Comparison of ENCODE assay signal across 9 cellular contexts in the genomic region with DNA sequence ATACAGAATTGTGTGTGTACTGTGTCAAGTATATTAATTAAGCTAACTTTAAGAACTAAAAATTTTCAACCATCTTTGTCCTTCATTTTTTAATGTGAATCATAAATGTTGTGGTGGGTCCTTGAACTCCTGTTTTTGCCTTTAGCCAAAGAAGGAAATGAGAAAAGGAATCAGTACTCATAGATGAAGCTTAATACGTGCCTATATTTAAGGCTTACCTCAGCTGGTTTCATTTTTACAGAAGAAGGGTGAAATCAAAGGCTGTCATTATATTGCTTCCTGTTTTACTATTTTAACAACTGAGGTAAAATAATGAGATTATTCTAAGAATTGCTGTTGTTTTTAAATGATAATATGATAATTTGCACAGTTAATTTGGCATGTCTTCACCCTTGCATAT. TPM values are rescaled to one million over a fixed set of nuclear protein-coding genes. Genes with fewer than 3 reads are reported as not detected.
DNase-seq lines count a peak whose midpoint lies in the region; ATAC-seq and TF ChIP-seq lines count a peak whose summit lies in the region.
"Had no signal": no experiment of that assay in that cellular context is flagged by ENCODE, and none has a peak within 500 bp of the region (broad histone marks: within the 10 kb centered on the region; RNA-seq: fewer than 3 reads in every experiment).

No MANE protein-coding gene starts in this region.

- in situ Hi-C loops in KBM-7 (cut with MboI; ENCODE audit: low pct_unique_long_range_greater_than_20kb, low sequenced_read_pairs), result no loop called here

- H3K27ac Mint-ChIP-seq in activated naive CD4-positive, alpha-beta T cell treated with anti-CD3 and anti-CD28 coated beads, Interleukin-2, amount 50 U/mL, for 24 hours, result no peak overlapping the region
- no peak overlapping the region for H3K27ac Mint-ChIP-seq in stimulated activated naive B cell treated with anti-CD40 and anti-IgM and Interleukin-4, amounts not matched to agents 10 μg/mL and 1 μg/mL and 100 μg/mL, for 72 hours

- CTCF ChIA-PET in OCI-LY7 (lab: Charles Lee; ENCODE audit: unreplicated experiment), result no interaction called here

- H3K9me3 Mint-ChIP-seq in activated naive CD4-positive, alpha-beta T cell treated with anti-CD3 and anti-CD28 coated beads, Interleukin-2, amount 50 U/mL, for 24 hours, result no peaks in the 10 kb centered on the region
- no peaks in the 10 kb centered on the region for H3K9me3 Mint-ChIP-seq in stimulated activated naive B cell treated with anti-CD40 and anti-IgM and Interleukin-4, amounts not matched to agents 10 μg/mL and 1 μg/mL and 100 μg/mL, for 72 hours
- H3K9me3 Mint-ChIP-seq: neural crest cell had no signal

- no peaks in the 10 kb centered on the region for H3K9me3 ChIP-seq in OCI-LY7 (ENCODE audit: low read length)

- intact Hi-C loops in OCI-LY7 (cut with micrococcal nuclease; ENCODE audit: unreplicated experiment), result loop anchor here (10.0 kb wide), 1 partner anchor 548 kb away; a partner anchor contains a TSS

- no peaks in the 10 kb centered on the region; the same call in 1 of the 2 replicates for H3K79me2 ChIP-seq in OCI-LY7 (ENCODE audit: insufficient read depth, low read depth, low read length)

- H3K4me3 Mint-ChIP-seq in activated naive CD4-positive, alpha-beta T cell treated with anti-CD3 and anti-CD28 coated beads, Interleukin-2, amount 50 U/mL, for 24 hours, result peak overlapping the region; percentile 51
- H3K4me3 Mint-ChIP-seq in stimulated activated naive B cell treated with anti-CD40 and anti-IgM and Interleukin-4, amounts not matched to agents 10 μg/mL and 1 μg/mL and 100 μg/mL, for 72 hours, result no peak overlapping the region
- H3K4me3 Mint-ChIP-seq: neural crest cell had no signal

- H3K4me3 ChIP-seq in OCI-LY7 (ENCODE audit: low read depth, low read length, poor library complexity, severe bottlenecking), result peak overlapping the region; percentile 18

- peak; percentile 97 for ATAC-seq in HG02885 (IDR thresholded peaks at IDR 0.05; ENCODE audit: poor library complexity, unreplicated experiment)
- ATAC-seq in stimulated activated naive B cell treated with anti-CD40 and anti-IgM and Interleukin-4, amounts not matched to agents 10 μg/mL and 1 μg/mL and 100 μg/mL, for 72 hours (replicated peaks), result peak; percentile 88 to 97

- no peaks in the 10 kb centered on the region for H3K36me3 Mint-ChIP-seq in activated naive CD4-positive, alpha-beta T cell treated with anti-CD3 and anti-CD28 coated beads, Interleukin-2, amount 50 U/mL, for 24 hours
- peaks cover 3 to 4% of the 10 kb centered on the region in 2 donors for H3K36me3 Mint-ChIP-seq in stimulated activated naive B cell treated with anti-CD40 and anti-IgM and Interleukin-4, amounts not matched to agents 10 μg/mL and 1 μg/mL and 100 μg/mL, for 72 hours

- no peaks in the 10 kb centered on the region for H3K9me2 ChIP-seq in OCI-LY7 (ENCODE audit: insufficient read depth, low read length)

- H2AFZ ChIP-seq in OCI-LY7 (ENCODE audit: low read length), result no peak overlapping the region; the same call in 1 of the 2 replicates

- peaks cover 21% of the 10 kb centered on the region for H3K4me1 Mint-ChIP-seq in activated naive CD4-positive, alpha-beta T cell treated with anti-CD3 and anti-CD28 coated beads, Interleukin-2, amount 50 U/mL, for 24 hours
- peaks cover 6 to 9% of the 10 kb centered on the region in 2 donors for H3K4me1 Mint-ChIP-seq in stimulated activated naive B cell treated with anti-CD40 and anti-IgM and Interleukin-4, amounts not matched to agents 10 μg/mL and 1 μg/mL and 100 μg/mL, for 72 hours

- BruUV-seq in OCI-LY7 (replicated peaks; lab: Mats Ljungman, UMichigan), result no TSS peak

- no peaks in the 10 kb centered on the region for H3K27me3 Mint-ChIP-seq in activated naive CD4-positive, alpha-beta T cell treated with anti-CD3 and anti-CD28 coated beads, Interleukin-2, amount 50 U/mL, for 24 hours
- no peaks in the 10 kb centered on the region for H3K27me3 Mint-ChIP-seq in stimulated activated naive B cell treated with anti-CD40 and anti-IgM and Interleukin-4, amounts not matched to agents 10 μg/mL and 1 μg/mL and 100 μg/mL, for 72 hours

- peak overlapping the region; percentile 53 for H3K4me2 ChIP-seq in OCI-LY7 (ENCODE audit: low read length)

- POLR2A ChIA-PET in OCI-LY7 (lab: Charles Lee), result interaction anchor here (0.7 to 3.2 kb wide), 6 partner anchors 9 to 918 kb away, joined by 3 to 21 read pairs (median 3); no protein-coding TSS in a partner anchor

- H3K36me3 ChIP-seq in OCI-LY7 (ENCODE audit: insufficient read depth, low read length), result no peaks in the 10 kb centered on the region

- H3K27ac ChIP-seq in OCI-LY7 (ENCODE audit: low read depth, low read length, poor library complexity, severe bottlenecking), result no peak overlapping the region

- no peaks in the 10 kb centered on the region for H4K20me1 ChIP-seq in OCI-LY7 (ENCODE audit: insufficient read depth, low read length)

- no peak for TF ChIP-seq CTCF in OCI-LY7 (conservative IDR thresholded peaks at IDR 0.05; ENCODE audit: low read length)

- H3K4me1 ChIP-seq in OCI-LY7 (ENCODE audit: insufficient read depth, low read length, poor library complexity, severe bottlenecking), result peaks cover 17% of the 10 kb centered on the region

- DNase-seq in activated naive CD4-positive, alpha-beta T cell treated with Interleukin-2 at 50 U/mL for 16 hours, result no peak
- DNase-seq in OCI-LY7 (ENCODE audit: low spot score), result peak; percentile 35
- DNase-seq in stimulated activated naive B cell treated with anti-CD40 and anti-IgM and Interleukin-4, amounts not matched to agents 10 μg/mL and 1 μg/mL and 100 μg/mL, for 72 hours, result no peak
- no peak for DNase-seq in KBM-7
- DNase-seq in NCI-H2081 (lab: John Stamatoyannopoulos, UW), result no peak
- DNase-seq in stimulated activated CD4-positive, alpha-beta T cell treated with anti-CD3 and anti-CD28 coated beads, Interleukin-2, amount 100 ng/mL, for 24 hours, result no peak

RNA-seq across cellular contexts. Expression of a gene that starts 6.3 kb away (rescaled TPM):
- 20.0 and 25.1 TPM in 2 replicates for total RNA-seq in OCI-LY7 (2014; rRNA removed; shearing (Covaris generic))
- total RNA-seq in OCI-LY7 (2022), result 32.6 and 38.4 TPM in 2 replicates
